ENCODE assay signal across 26 cellular contexts in the genomic region with DNA sequence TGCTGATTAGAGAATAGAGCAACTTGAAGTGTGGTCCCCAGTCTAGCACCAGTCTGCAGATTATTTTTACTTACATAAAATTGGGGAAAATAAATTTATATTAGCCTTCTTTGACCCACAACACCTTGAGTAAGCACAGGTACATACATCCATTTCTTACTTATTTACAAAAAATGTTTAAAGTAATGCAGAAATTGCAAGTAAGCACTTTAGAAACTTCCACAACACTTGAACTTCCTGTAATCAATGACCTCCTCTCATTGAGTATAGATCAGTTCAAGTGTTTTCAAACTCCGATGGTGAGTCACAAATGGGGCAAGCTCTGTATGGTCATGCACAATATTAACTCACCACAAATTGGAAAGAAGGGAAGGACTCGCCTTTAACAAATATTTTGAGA.
"Had no signal": no experiment of that assay in that cellular context is flagged by ENCODE, and none has a peak within 500 bp of the region (broad histone marks: within the 10 kb centered on the region; RNA-seq: fewer than 3 reads in every experiment).

No MANE protein-coding gene starts in this region.

- H3K27ac ChIP-seq: neutrophil, ovary, parathyroid adenoma, psoas muscle, right lobe of liver, sigmoid colon, stomach, thoracic aorta, thyroid gland, tibial nerve, upper lobe of left lung, vagina had no signal

- H3K36me3 ChIP-seq: neutrophil, ovary, thoracic aorta, thyroid gland, upper lobe of left lung had no signal

- H3K4me1 ChIP-seq: parathyroid adenoma, psoas muscle, sigmoid colon, stomach, thyroid gland, tibial nerve, upper lobe of left lung, vagina had no signal

- ATAC-seq: natural killer cell treated with Interleukin-12 subunit alpha and Interleukin-12 subunit beta and Interleukin-15 and Interleukin-18, amount 100 ng/mL, for 72 hours; psoas muscle; right cardiac atrium; stimulated activated effector memory CD8-positive, alpha-beta T cell treated with anti-CD3 and anti-CD28 coated beads, Interleukin-12 subunit alpha, Interleukin-12 subunit beta, amount 100 ng/mL, for 72 hours; stimulated activated naive B cell treated with anti-CD40 and anti-IgM and Interleukin-4, amounts not matched to agents 10 μg/mL and 1 μg/mL and 100 μg/mL, for 72 hours had no signal

- H3K79me2 ChIP-seq: parathyroid adenoma had no signal

- H3K4me3 ChIP-seq: ovary, psoas muscle, right lobe of liver, sigmoid colon, stomach, thoracic aorta, thyroid gland, tibial nerve, upper lobe of left lung, vagina had no signal

- H3K9me3 ChIP-seq: neutrophil, ovary, psoas muscle, right lobe of liver, sigmoid colon, stomach, thoracic aorta, thyroid gland, tibial nerve, upper lobe of left lung, vagina had no signal

- H3K9ac ChIP-seq: parathyroid adenoma had no signal

- DNase-seq: nephron progenitor cell; nucleus accumbens; ovary; posterior cingulate gyrus; psoas muscle; right cardiac atrium; right lobe of liver; sigmoid colon; small intestine; stimulated activated CD4-positive, alpha-beta T cell treated with anti-CD3 and anti-CD28 coated beads, Interleukin-15, amount 100 ng/mL, for 24 hours; stimulated activated CD4-positive, alpha-beta T cell treated with anti-CD3 and anti-CD28 coated beads, Interleukin-2, amount 100 ng/mL, for 24 hours; stimulated activated CD4-positive, alpha-beta T cell treated with anti-CD3 and anti-CD28 coated beads, Interleukin-2, amount 100 ng/mL, for 48 hours; stimulated activated CD4-positive, alpha-beta T cell treated with anti-CD3 and anti-CD28 coated beads, Interleukin-4, amount 100 ng/mL, for 24 hours; stimulated activated naive B cell treated with anti-CD40 and anti-IgM and Interleukin-4, amounts not matched to agents 10 μg/mL and 1 μg/mL and 100 μg/mL, for 72 hours; stimulated activated naive CD4-positive, alpha-beta T cell treated with Interleukin-2 at 50 U/mL for 16 hours; stomach; thyroid gland; trophoblast cell; upper lobe of left lung had no signal

- H3K27me3 ChIP-seq: neutrophil, ovary, right lobe of liver, sigmoid colon, stomach, thyroid gland, tibial nerve, upper lobe of left lung, vagina had no signal

- H2AFZ ChIP-seq: parathyroid adenoma had no signal
